In the genomic region with DNA sequence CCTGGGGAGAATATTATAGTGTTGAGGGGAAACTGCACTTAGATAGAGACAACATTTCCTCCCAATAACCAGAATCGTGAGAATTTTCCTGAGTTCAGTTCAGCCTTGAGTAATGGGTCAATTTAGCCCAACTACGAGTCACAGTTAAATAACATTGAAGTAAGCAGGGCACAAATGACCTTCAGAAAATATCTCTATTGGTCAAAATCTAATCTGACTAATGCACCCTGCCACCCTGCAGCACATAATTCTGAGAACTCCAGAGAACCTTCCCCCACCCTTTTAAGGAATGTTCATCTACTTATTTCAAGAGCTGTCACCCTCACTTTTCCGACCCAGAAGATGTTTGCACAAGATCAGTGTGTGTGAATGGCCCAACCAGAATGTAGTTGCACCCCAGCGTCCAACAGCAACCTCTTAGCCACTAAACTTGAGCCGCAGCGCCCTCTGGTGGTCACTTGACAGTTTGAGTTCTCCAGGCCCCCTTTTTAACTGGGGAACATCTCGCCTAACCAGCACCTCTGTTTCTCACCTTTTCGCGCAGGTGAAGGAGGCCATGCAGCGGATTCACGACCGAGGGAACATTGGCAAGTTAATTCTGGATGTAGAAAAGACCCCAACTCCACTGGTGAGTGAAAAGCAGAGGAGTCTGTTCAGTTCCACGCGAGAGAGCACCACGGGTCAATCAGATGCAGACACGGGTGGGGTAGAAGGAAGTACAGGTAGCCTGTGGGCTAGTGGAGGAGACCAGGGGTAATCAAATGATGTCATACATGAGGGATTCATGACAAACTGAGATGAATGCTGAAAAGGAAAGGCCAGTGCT, we compare ENCODE assay signal across 8 cellular contexts. TPM values are rescaled to one million over a fixed set of nuclear protein-coding genes. Genes with fewer than 3 reads are reported as not detected.
DNase-seq lines count a peak whose midpoint lies in the region; ATAC-seq and TF ChIP-seq lines count a peak whose summit lies in the region.

No MANE protein-coding gene starts in this region.

- H2AFZ ChIP-seq in fibroblast of lung (ENCODE audit: low read length): no peak overlapping the region

- DNase-seq in AG08395 (ENCODE audit: low spot score) (peak; percentile 80), NT2/D1 (ENCODE audit: low read depth, low spot score) (peak; percentile 87), activated T-cell treated with anti-CD3 and anti-CD28 coated beads for 24 hours (ENCODE audit: low read depth) (peak; percentile 55), fibroblast of lung (ENCODE audit: low read depth in 2 of 2) (peak; percentile 61 to 84)
- DNase-seq in natural killer cell treated with Interleukin-12 subunit alpha and Interleukin-12 subunit beta and Interleukin-15 and Interleukin-18, amount 100 ng/mL, for 72 hours (ENCODE audit: low spot score): peak; percentile 77
- peak; percentile 40 for DNase-seq in stimulated activated naive B cell treated with anti-CD40 and anti-IgM and Interleukin-4, amounts not matched to agents 10 μg/mL and 1 μg/mL and 100 μg/mL, for 72 hours

- peak overlapping the region; percentile 37 for H3K9ac ChIP-seq in NT2/D1 (ENCODE audit: insufficient read length, low read depth)
- no peak overlapping the region for H3K9ac ChIP-seq in fibroblast of lung (ENCODE audit: insufficient read depth, low read length)

- H3K27me3 ChIP-seq in NT2/D1 (ENCODE audit: insufficient read depth, insufficient read length): no peaks in the 10 kb centered on the region
- H3K27me3 ChIP-seq in fibroblast of lung (ENCODE audit: control insufficient read depth, insufficient read depth, low read length): no peaks in the 10 kb centered on the region

- H3K9me3 Mint-ChIP-seq in natural killer cell treated with Interleukin-12 subunit alpha and Interleukin-12 subunit beta and Interleukin-15 and Interleukin-18, amount 100 ng/mL, for 72 hours: no peaks in the 10 kb centered on the region
- no peaks in the 10 kb centered on the region for H3K9me3 Mint-ChIP-seq in stimulated activated naive B cell treated with anti-CD40 and anti-IgM and Interleukin-4, amounts not matched to agents 10 μg/mL and 1 μg/mL and 100 μg/mL, for 72 hours

- H4K20me1 ChIP-seq in fibroblast of lung (ENCODE audit: control insufficient read depth, extremely low read depth, insufficient read depth, low read length): no peaks in the 10 kb centered on the region

- H3K79me2 ChIP-seq in fibroblast of lung (ENCODE audit: control insufficient read depth, insufficient read depth, low read length): no peaks in the 10 kb centered on the region

- no peaks in the 10 kb centered on the region for H3K9me3 ChIP-seq in NT2/D1 (ENCODE audit: insufficient read depth, low read length)
- no peaks in the 10 kb centered on the region for H3K9me3 ChIP-seq in fibroblast of lung (ENCODE audit: control insufficient read depth, insufficient read depth, low read depth, low read length)

- ATAC-seq in GM18517 (IDR thresholded peaks at IDR 0.05; ENCODE audit: unreplicated experiment): peak; percentile 56
- ATAC-seq in HG03520 (IDR thresholded peaks at IDR 0.05; ENCODE audit: unreplicated experiment): peak; percentile 71
- peak in 1 of 2 donors; percentile 67 for ATAC-seq in natural killer cell treated with Interleukin-12 subunit alpha and Interleukin-12 subunit beta and Interleukin-15 and Interleukin-18, amount 100 ng/mL, for 72 hours
- peak; percentile 88 for ATAC-seq in stimulated activated naive B cell treated with anti-CD40 and anti-IgM and Interleukin-4, amounts not matched to agents 10 μg/mL and 1 μg/mL and 100 μg/mL, for 72 hours (replicated peaks)

- no peak overlapping the region for H3K4me3 Mint-ChIP-seq in natural killer cell treated with Interleukin-12 subunit alpha and Interleukin-12 subunit beta and Interleukin-15 and Interleukin-18, amount 100 ng/mL, for 72 hours
- no peak overlapping the region for H3K4me3 Mint-ChIP-seq in stimulated activated naive B cell treated with anti-CD40 and anti-IgM and Interleukin-4, amounts not matched to agents 10 μg/mL and 1 μg/mL and 100 μg/mL, for 72 hours

- no peak overlapping the region for H3K4me2 ChIP-seq in fibroblast of lung (ENCODE audit: extremely low read depth, insufficient read depth, low read length)

- H3K27ac Mint-ChIP-seq in natural killer cell treated with Interleukin-12 subunit alpha and Interleukin-12 subunit beta and Interleukin-15 and Interleukin-18, amount 100 ng/mL, for 72 hours: no peak overlapping the region
- H3K27ac Mint-ChIP-seq in stimulated activated naive B cell treated with anti-CD40 and anti-IgM and Interleukin-4, amounts not matched to agents 10 μg/mL and 1 μg/mL and 100 μg/mL, for 72 hours: no peak overlapping the region

- no peaks in the 10 kb centered on the region for H3K36me3 Mint-ChIP-seq in natural killer cell treated with Interleukin-12 subunit alpha and Interleukin-12 subunit beta and Interleukin-15 and Interleukin-18, amount 100 ng/mL, for 72 hours
- H3K36me3 Mint-ChIP-seq in stimulated activated naive B cell treated with anti-CD40 and anti-IgM and Interleukin-4, amounts not matched to agents 10 μg/mL and 1 μg/mL and 100 μg/mL, for 72 hours: no peaks in the 10 kb centered on the region

- peak; percentile 70 to 77 for TF ChIP-seq CTCF in fibroblast of lung (conservative IDR thresholded peaks at IDR 0.05 in 1 of 2, IDR thresholded peaks at IDR 0.05 in 1 of 2; ENCODE audit: low read depth in 1 of 2, low read length in 2 of 2)

- H3K36me3 ChIP-seq in NT2/D1 (ENCODE audit: insufficient read depth, insufficient read length, low read length) (no peaks in the 10 kb centered on the region), fibroblast of lung (ENCODE audit: control insufficient read depth, insufficient read depth, low read length) (no peaks in the 10 kb centered on the region)

- H3K4me1 Mint-ChIP-seq in natural killer cell treated with Interleukin-12 subunit alpha and Interleukin-12 subunit beta and Interleukin-15 and Interleukin-18, amount 100 ng/mL, for 72 hours (ENCODE audit: low read depth in 2 of 2): no peaks in the 10 kb centered on the region
- H3K4me1 Mint-ChIP-seq in stimulated activated naive B cell treated with anti-CD40 and anti-IgM and Interleukin-4, amounts not matched to agents 10 μg/mL and 1 μg/mL and 100 μg/mL, for 72 hours: peaks cover 4 to 5% of the 10 kb centered on the region in 2 donors

- H3K4me1 ChIP-seq in NT2/D1 (ENCODE audit: insufficient read depth, insufficient read length): peaks cover 2% of the 10 kb centered on the region
- H3K4me1 ChIP-seq in fibroblast of lung (ENCODE audit: control insufficient read depth, extremely low read depth, insufficient read depth, low read length): no peaks in the 10 kb centered on the region

- peaks cover 7 to 8% of the 10 kb centered on the region in 2 donors for H3K27me3 Mint-ChIP-seq in natural killer cell treated with Interleukin-12 subunit alpha and Interleukin-12 subunit beta and Interleukin-15 and Interleukin-18, amount 100 ng/mL, for 72 hours
- peaks cover 0 to 10% of the 10 kb centered on the region in 2 donors for H3K27me3 Mint-ChIP-seq in stimulated activated naive B cell treated with anti-CD40 and anti-IgM and Interleukin-4, amounts not matched to agents 10 μg/mL and 1 μg/mL and 100 μg/mL, for 72 hours

- H3K4me3 ChIP-seq in NT2/D1 (ENCODE audit: insufficient read length, low read depth) (no peak overlapping the region), fibroblast of lung (replicated peaks in 1 of 4; ENCODE audit: control extremely low read depth in 1 of 4, insufficient read depth in 1 of 4, low read depth in 3 of 4, low read length in 4 of 4) (no peak overlapping the region)

- H3K27ac ChIP-seq in fibroblast of lung (ENCODE audit: insufficient read depth, low read length): no peak overlapping the region

RNA-seq across cellular contexts. Expression of a gene that starts 50.8 kb away (rescaled TPM):
- total RNA-seq in fibroblast of lung: not detected in 2 replicates
- not detected in 2 replicates for polyA plus RNA-seq in fibroblast of lung
- polyA plus RNA-seq in fibroblast of lung (2012): not detected in 2 replicates
- not detected in 2 replicates for polyA minus RNA-seq in fibroblast of lung (ENCODE audit: low replicate concordance)
- not detected for total RNA-seq in natural killer cell treated with Interleukin-12 subunit alpha and Interleukin-12 subunit beta and Interleukin-15 and Interleukin-18, amount 100 ng/mL, for 72 hours
